In genomic region chr13:88649855-88650254, GRCh38 we compare ENCODE assay signal across 31 cellular contexts.
"Had no signal": no experiment of that assay in that cellular context is flagged by ENCODE, and none has a peak within 500 bp of the region (broad histone marks: within the 10 kb centered on the region; RNA-seq: fewer than 3 reads in every experiment).

No MANE protein-coding gene starts in this region.

- H3K4me1 Mint-ChIP-seq: activated T-helper 17 cell treated with anti-CD3 and anti-CD28 coated beads, Interleukin-2, amount 50 U/mL, for 72 hours; brain; nephron progenitor cell had no signal

- FAIRE-seq: islet of Langerhans had no signal

- DNase-seq: activated CD4-positive, alpha-beta T cell treated with anti-CD3 and anti-CD28 coated beads, Interleukin-2, amount 50 U/mL, for 1 hour; activated CD4-positive, CD25-positive, alpha-beta regulatory T cell treated with anti-CD3 and anti-CD28 coated beads, Interleukin-2, amount 50 U/mL, for 72 hours; activated CD8-positive, alpha-beta T cell treated with anti-CD3 and anti-CD28 coated beads for 36 hours; activated gamma-delta T cell treated with Interleukin-2 at 50 U/mL for 16 hours; activated T-cell treated with anti-CD3 and anti-CD28 coated beads, Interleukin-2, amount 50 U/mL, for 4 hours; adrenal gland; cerebellar nuclear complex; dorsolateral prefrontal cortex; effector memory CD4-positive, alpha-beta T cell; gastrocnemius medialis; glutamatergic neuron; left ventricle myocardium inferior; mesendoderm; mucosa of descending colon; nephron progenitor cell; nucleus accumbens; right cardiac atrium; stimulated activated CD4-positive, alpha-beta T cell treated with anti-CD3 and anti-CD28 coated beads, Interleukin-15, amount 100 ng/mL, for 24 hours; stimulated activated CD4-positive, alpha-beta T cell treated with anti-CD3 and anti-CD28 coated beads, Interleukin-2, amount 100 ng/mL, for 24 hours; T-helper 1 cell had no signal

- H3K27me3 ChIP-seq: adrenal gland, ascending aorta, cardiac muscle cell, dorsolateral prefrontal cortex, gastrocnemius medialis, suprapubic skin, tibial nerve had no signal

- H3K4me3 Mint-ChIP-seq: activated CD8-positive, alpha-beta T cell treated with anti-CD3 and anti-CD28 coated beads for 36 hours; activated naive CD4-positive, alpha-beta T cell treated with anti-CD3 and anti-CD28 coated beads, Interleukin-2, amount 50 U/mL, for 24 hours; activated T-cell treated with anti-CD3 and anti-CD28 coated beads, Interleukin-2, amount 50 U/mL, for 4 hours; activated T-helper 17 cell treated with anti-CD3 and anti-CD28 coated beads, Interleukin-2, amount 50 U/mL, for 72 hours; brain; nephron progenitor cell; T-helper 2 cell treated with Interferon-gamma antibody and Interleukin-4, amounts not matched to agents 5 μg/mL and 100 μg/mL, for 36 hours had no signal

- H3K36me3 Mint-ChIP-seq: activated naive CD4-positive, alpha-beta T cell treated with anti-CD3 and anti-CD28 coated beads, Interleukin-2, amount 50 U/mL, for 24 hours; brain had no signal

- H3K9me3 Mint-ChIP-seq: nephron progenitor cell had no signal

- ATAC-seq: activated CD8-positive, alpha-beta T cell treated with anti-CD3 and anti-CD28 coated beads for 36 hours; activated T-cell treated with anti-CD3 and anti-CD28 coated beads, Interleukin-2, amount 50 U/mL, for 4 hours; activated T-helper 17 cell treated with anti-CD3 and anti-CD28 coated beads, Interleukin-2, amount 50 U/mL, for 72 hours; gastrocnemius medialis; mucosa of descending colon; right cardiac atrium had no signal

- H3K27me3 Mint-ChIP-seq: activated CD8-positive, alpha-beta T cell treated with anti-CD3 and anti-CD28 coated beads for 36 hours; activated naive CD4-positive, alpha-beta T cell treated with anti-CD3 and anti-CD28 coated beads, Interleukin-2, amount 50 U/mL, for 24 hours; activated T-helper 17 cell treated with anti-CD3 and anti-CD28 coated beads, Interleukin-2, amount 50 U/mL, for 72 hours; brain had no signal

- H3K4me3 ChIP-seq: adrenal gland, ascending aorta, cardiac muscle cell, coronary artery, dorsolateral prefrontal cortex, gastrocnemius medialis, left ventricle myocardium inferior, lung, mucosa of descending colon, suprapubic skin, tibial nerve had no signal

- H3K27ac Mint-ChIP-seq: activated CD8-positive, alpha-beta T cell treated with anti-CD3 and anti-CD28 coated beads for 36 hours; activated naive CD4-positive, alpha-beta T cell treated with anti-CD3 and anti-CD28 coated beads, Interleukin-2, amount 50 U/mL, for 24 hours; activated T-helper 17 cell treated with anti-CD3 and anti-CD28 coated beads, Interleukin-2, amount 50 U/mL, for 72 hours; brain; nephron progenitor cell; T-helper 2 cell treated with Interferon-gamma antibody and Interleukin-4, amounts not matched to agents 5 μg/mL and 100 μg/mL, for 36 hours had no signal

- H3K27ac ChIP-seq: adrenal gland, ascending aorta, cardiac muscle cell, coronary artery, dorsolateral prefrontal cortex, gastrocnemius medialis, left ventricle myocardium inferior, suprapubic skin, tibial nerve had no signal

- H3K4me1 ChIP-seq: adrenal gland, ascending aorta, gastrocnemius medialis, left ventricle myocardium inferior, suprapubic skin, tibial nerve had no signal
